ENCODE assay signal across 8 cellular contexts in genomic region chr18:3869848-3870247, GRCh38.
DNase-seq lines count a peak whose midpoint lies in the region; ATAC-seq and TF ChIP-seq lines count a peak whose summit lies in the region.

No MANE protein-coding gene starts in this region.

- in situ Hi-C loops in Caki2 (cut with HindIII; ENCODE audit: low pct_unique_long_range_greater_than_20kb, low sequenced_read_pairs): no loop called here

- intact Hi-C loops in spleen (cut with DNase I; ENCODE audit: low total_unique reads): loop anchor here (10.0 kb wide), 1 partner anchor 165 kb away; no protein-coding TSS in a partner anchor

- TF ChIP-seq CTCF in foreskin keratinocyte (conservative IDR thresholded peaks at IDR 0.05) (peak; percentile 76), spleen (IDR thresholded peaks at IDR 0.05 in 8 of 11, conservative IDR thresholded peaks at IDR 0.05 in 3 of 11) (peak in 6 of 11 experiments; percentile 26 to 53 (median 37))

- WGBS in spleen, 5 donors: 20 to 47% (median 24%) methylated on average over 2 of the region's 2 CpGs

- H3K4me3 ChIP-seq in Jurkat, Clone E6-1 (ENCODE audit: low read length): no peak overlapping the region
- no peak overlapping the region for H3K4me3 ChIP-seq in spleen

- DNase-seq in Caki2 (ENCODE audit: low read depth): peak; percentile 44
- peak; percentile 31 for DNase-seq in Jurkat, Clone E6-1 (ENCODE audit: low read depth, low spot score)
- DNase-seq in RPMI7951 (ENCODE audit: low read depth): peak; percentile 50
- DNase-seq in foreskin keratinocyte: peak in 1 of 2 donors; percentile 42
- no peak for DNase-seq in spleen
- no peak for DNase-seq in stimulated activated CD4-positive, alpha-beta T cell treated with anti-CD3 and anti-CD28 coated beads, Interleukin-12 subunit alpha, Interleukin-12 subunit beta, amount 100 ng/mL, for 4 hours
- DNase-seq in T-helper 9 cell: no peak

- TF ChIP-seq POLR2A in spleen (IDR thresholded peaks at IDR 0.05): no peak

- H3K9me3 ChIP-seq in spleen: no peaks in the 10 kb centered on the region

- H3K4me1 ChIP-seq in foreskin keratinocyte (no peaks in the 10 kb centered on the region), spleen (peaks cover 0 to 7% (median 0%) of the 10 kb centered on the region in 6 donors)

- no peak overlapping the region for H3K27ac ChIP-seq in foreskin keratinocyte
- no peak overlapping the region for H3K27ac ChIP-seq in spleen

- H3K36me3 ChIP-seq in spleen: no peaks in the 10 kb centered on the region

- H3K27me3 ChIP-seq in foreskin keratinocyte (peaks cover 5% of the 10 kb centered on the region), spleen (replicated peaks in 1 of 7) (peaks cover 0 to 9% (median 0%) of the 10 kb centered on the region in 7 donors)

- peak; percentile 66 for ATAC-seq in foreskin keratinocyte
- ATAC-seq in HG03045 (IDR thresholded peaks at IDR 0.05; ENCODE audit: unreplicated experiment): no peak

Comparison
In these comparisons a context has a peak if more than half of its experiments do, and no peak if none do; other contexts are left out.
1. DNase-seq: peak in Caki2 (single experiment), Jurkat, Clone E6-1 (single experiment) and RPMI7951 (single experiment); none in spleen (single experiment), stimulated activated CD4-positive, alpha-beta T cell treated with anti-CD3 and anti-CD28 coated beads, Interleukin-12 subunit alpha, Interleukin-12 subunit beta, amount 100 ng/mL, for 4 hours (single experiment) and T-helper 9 cell (single experiment).